In genomic region chr13:40356011-40356410, GRCh38 we compare ENCODE assay signal across 23 cellular contexts.
A peak's percentile ranks its signal among the peaks of the same experiment; 100 is the strongest.
DNase-seq lines count a peak whose midpoint lies in the region; ATAC-seq and TF ChIP-seq lines count a peak whose summit lies in the region.
"Had no signal": no experiment of that assay in that cellular context is flagged by ENCODE, and none has a peak within 500 bp of the region (broad histone marks: within the 10 kb centered on the region; RNA-seq: fewer than 3 reads in every experiment).

No MANE protein-coding gene starts in this region.

- H3K27ac Mint-ChIP-seq in endodermal cell = peak overlapping the region; percentile 65
- H3K27ac Mint-ChIP-seq in immature natural killer cell = peak overlapping the region in 1 of 6 donors; percentile 32

- H3K23ac ChIP-seq in neuronal stem cell (ENCODE audit: low read depth, low read length, poor library complexity) = no peak overlapping the region

- no peak overlapping the region for H2BK5ac ChIP-seq in neuronal stem cell (ENCODE audit: low read length)

- H3K4me1 Mint-ChIP-seq in endodermal cell (peaks cover 37% of the 10 kb centered on the region), immature natural killer cell (no peaks in the 10 kb centered on the region)

- H3K79me1 ChIP-seq in neuronal stem cell (ENCODE audit: low read depth, low read length) = no peaks in the 10 kb centered on the region

- H3K36me3 Mint-ChIP-seq in endodermal cell (ENCODE audit: low read depth) = no peaks in the 10 kb centered on the region
- no peaks in the 10 kb centered on the region for H3K36me3 Mint-ChIP-seq in immature natural killer cell

- DNase-seq in endodermal cell (no peak), left lobe of liver (ENCODE audit: low spot score) (peak; percentile 7), neuronal stem cell (ENCODE audit: low spot score) (no peak), heart left ventricle (no peak), GM20000 (ENCODE audit: low spot score) (no peak), immature natural killer cell (no peak)
- DNase-seq: BE2C, EL, GF-D8, GM23248, MG63, NCI-H1417, NCI-H1694 treated with DMSO at 0.1 percent for 48 hours, NCI-H2081 treated with DMSO at 0.1 percent for 48 hours, NCI-H2171 treated with DMSO at 0.1 percent for 48 hours, NCI-H446, OCI-M1 had no signal

- H3K9me3 ChIP-seq in HUES48 (ENCODE audit: control insufficient read depth, insufficient read depth, low read length) = no peaks in the 10 kb centered on the region
- H3K9me3 ChIP-seq in endodermal cell (ENCODE audit: control insufficient read depth, low read length) = no peaks in the 10 kb centered on the region
- no peaks in the 10 kb centered on the region for H3K9me3 ChIP-seq in neuronal stem cell (replicated peaks in 1 of 2; ENCODE audit: control insufficient read depth in 2 of 2, insufficient read depth in 1 of 2, low read depth in 1 of 2, low read length in 2 of 2)
- H3K9me3 ChIP-seq in heart left ventricle = no peaks in the 10 kb centered on the region
- H3K9me3 ChIP-seq: A549, BE2C, MG63, SJSA1 had no signal

- H3K27ac ChIP-seq in HUES48 (ENCODE audit: low read depth, low read length) (peak overlapping the region; percentile 12), endodermal cell (ENCODE audit: low read depth, low read length) (no peak overlapping the region), neuronal stem cell (replicated peaks; ENCODE audit: low read length) (no peak overlapping the region), heart left ventricle (no peak overlapping the region)
- H3K27ac ChIP-seq: A549, GM23248, SJSA1 had no signal

- peak overlapping the region; percentile 50 for H3K4me3 Mint-ChIP-seq in endodermal cell
- H3K4me3 Mint-ChIP-seq in immature natural killer cell = no peak overlapping the region

- H3K27me3 Mint-ChIP-seq in endodermal cell (ENCODE audit: insufficient read depth) (no peaks in the 10 kb centered on the region), immature natural killer cell (ENCODE audit: low read depth in 3 of 3) (peaks cover 2 to 4% (median 3%) of the 10 kb centered on the region in 3 donors)

- no peaks in the 10 kb centered on the region for H3K36me3 ChIP-seq in HUES48 (ENCODE audit: control insufficient read depth, insufficient read depth, low read length)
- no peaks in the 10 kb centered on the region for H3K36me3 ChIP-seq in endodermal cell (ENCODE audit: control insufficient read depth, insufficient read depth, low read length)
- no peaks in the 10 kb centered on the region for H3K36me3 ChIP-seq in neuronal stem cell (replicated peaks in 1 of 2; ENCODE audit: control insufficient read depth in 2 of 2, insufficient read depth in 2 of 2, low read length in 2 of 2)
- H3K36me3 ChIP-seq in heart left ventricle = no peaks in the 10 kb centered on the region
- H3K36me3 ChIP-seq: BE2C, MG63, SJSA1 had no signal

- H4K8ac ChIP-seq in neuronal stem cell (ENCODE audit: low read depth, low read length) = no peak overlapping the region

- H3K27me3 ChIP-seq in HUES48 (ENCODE audit: control insufficient read depth, insufficient read depth, low read length) = no peaks in the 10 kb centered on the region
- no peaks in the 10 kb centered on the region for H3K27me3 ChIP-seq in endodermal cell (ENCODE audit: control insufficient read depth, insufficient read depth, low read length, poor library complexity, severe bottlenecking)
- no peaks in the 10 kb centered on the region for H3K27me3 ChIP-seq in neuronal stem cell (ENCODE audit: control insufficient read depth in 3 of 3, insufficient read depth in 3 of 3, low read depth in 1 of 3, low read length in 3 of 3)
- no peaks in the 10 kb centered on the region for H3K27me3 ChIP-seq in heart left ventricle
- H3K27me3 ChIP-seq: BE2C, MG63, SJSA1 had no signal

- no peak overlapping the region for H3K18ac ChIP-seq in neuronal stem cell (ENCODE audit: low read length)

- H2BK12ac ChIP-seq in neuronal stem cell (ENCODE audit: low read length) = no peak overlapping the region

- no peak overlapping the region for H3K4me2 ChIP-seq in neuronal stem cell (ENCODE audit: insufficient read depth, low read length, poor library complexity, severe bottlenecking)
- H3K4me2 ChIP-seq: A549 had no signal

- H3K4me1 ChIP-seq in HUES48 (ENCODE audit: control insufficient read depth, insufficient read depth, low read length) (peaks cover 12% of the 10 kb centered on the region; the same call in 1 of the 2 replicates), endodermal cell (ENCODE audit: control insufficient read depth, insufficient read depth, low read length) (peaks cover 13% of the 10 kb centered on the region), neuronal stem cell (ENCODE audit: control insufficient read depth in 2 of 2, insufficient read depth in 1 of 2, low read depth in 1 of 2, low read length in 2 of 2) (peaks cover 8 to 10% of the 10 kb centered on the region in 2 donors), heart left ventricle (peaks cover 0 to 18% (median 13%) of the 10 kb centered on the region in 12 donors)
- H3K4me1 ChIP-seq: A549, BE2C, SJSA1 had no signal

- TF ChIP-seq CTCF in endodermal cell (conservative IDR thresholded peaks at IDR 0.05) = no peak
- TF ChIP-seq CTCF in heart left ventricle (IDR thresholded peaks at IDR 0.05) = no peak
- no peak for TF ChIP-seq CTCF in GM20000 (IDR thresholded peaks at IDR 0.05; ENCODE audit: extremely low read depth, missing control alignments)

- H3K14ac ChIP-seq in neuronal stem cell (ENCODE audit: low read length) = no peak overlapping the region

- peak overlapping the region; percentile 69 for H2AK5ac ChIP-seq in neuronal stem cell (ENCODE audit: low read depth, low read length)

- no peak for ATAC-seq in left lobe of liver
- no peak for ATAC-seq in heart left ventricle
- ATAC-seq in HG02588 (IDR thresholded peaks at IDR 0.05; ENCODE audit: unreplicated experiment) = no peak
- ATAC-seq: A549, K562, Right ventricle myocardium inferior had no signal

- H3K4me3 ChIP-seq in HUES48 (ENCODE audit: low read depth, low read length) (peak overlapping the region; percentile 53; the same call in 1 of the 2 replicates), endodermal cell (ENCODE audit: low read length) (peak overlapping the region; percentile 15), neuronal stem cell (ENCODE audit: low read length in 2 of 2) (no peak overlapping the region), heart left ventricle (no peak overlapping the region)
- H3K4me3 ChIP-seq: A549, GM23248, K562, MG63, SJSA1 had no signal

- H2BK15ac ChIP-seq in neuronal stem cell (ENCODE audit: low read length) = no peak overlapping the region

- H3K9ac ChIP-seq in HUES48 (ENCODE audit: low read depth, low read length) (no peak overlapping the region), endodermal cell (ENCODE audit: extremely low read depth, low read length, poor library complexity, severe bottlenecking) (no peak overlapping the region), neuronal stem cell (ENCODE audit: low read depth, low read length, poor library complexity) (no peak overlapping the region)
- H3K9ac ChIP-seq: GM23248 had no signal

- H3K9me3 Mint-ChIP-seq in endodermal cell (peaks cover 5% of the 10 kb centered on the region), immature natural killer cell (peaks cover 0 to 2% (median 0%) of the 10 kb centered on the region in 6 donors)

- TF ChIP-seq POLR2A in heart left ventricle (IDR thresholded peaks at IDR 0.05) = no peak

- no peak overlapping the region for H4K91ac ChIP-seq in neuronal stem cell (ENCODE audit: low read depth, low read length, poor library complexity)

- no peak overlapping the region for H2BK120ac ChIP-seq in neuronal stem cell (ENCODE audit: low read depth, low read length)

- WGBS in endodermal cell (ENCODE audit: insufficient coverage in 1 of 2, insufficient read length in 1 of 2), 2 experiments = 89% methylated on average over 6 of the region's 6 CpGs; no CpG with 5 or more reads in 1 of the 2 experiments
- WGBS in neuronal stem cell (ENCODE audit: extremely low coverage in 2 of 2, insufficient read length in 2 of 2, insufficient replicate concordance in 1 of 2), 2 donors = no CpG with 5 or more reads among the region's 6 CpGs
- whole genome bisulfite sequencing in heart left ventricle, 4 donors = 94 to 100% (median 95%) methylated on average over 6 of the region's 6 CpGs

- intact Hi-C loops in heart left ventricle (cut with DNase I) = no loop called here

- no peak overlapping the region for H3K4ac ChIP-seq in neuronal stem cell (ENCODE audit: low read length)

- H2AFZ ChIP-seq in neuronal stem cell (ENCODE audit: low read length) = no peak overlapping the region
- H2AFZ ChIP-seq: GM23248 had no signal

Comparison
In these comparisons a context has a peak if more than half of its experiments do, and no peak if none do; other contexts are left out.
1. H3K4me3 ChIP-seq: peak in HUES48 (single experiment) and endodermal cell (single experiment); none in neuronal stem cell (0 of 2) and heart left ventricle (0 of 12).